Comparison of ENCODE assay signal across 8 cellular contexts in genomic region chr20:37990571-37991151, GRCh38. TPM values are rescaled to one million over a fixed set of nuclear protein-coding genes. Genes with fewer than 3 reads are reported as not detected.
DNase-seq lines count a peak whose midpoint lies in the region; ATAC-seq, FAIRE-seq and TF ChIP-seq lines count a peak whose summit lies in the region.

No MANE protein-coding gene starts in this region.

- intact Hi-C loops in lower leg skin (cut with DNase I; ENCODE audit: low total_unique reads), result no loop called here

- H3F3A ChIP-seq in SK-N-SH (replicated peaks; ENCODE audit: insufficient read depth), result no peaks in the 10 kb centered on the region

- H2AFZ ChIP-seq in SK-N-SH (ENCODE audit: low read depth) (no peak overlapping the region), astrocyte (ENCODE audit: low read depth, low read length) (no peak overlapping the region)

- H3K9me2 ChIP-seq in SK-N-SH, result no peaks in the 10 kb centered on the region

- TF ChIP-seq RAD21 in SK-N-SH (IDR thresholded peaks at IDR 0.05; ENCODE audit: low read length), result no peak

- peaks cover 47% of the 10 kb centered on the region for H3K4me1 Mint-ChIP-seq in astrocyte (ENCODE audit: low read depth, unreplicated experiment)
- peaks cover 11 to 39% of the 10 kb centered on the region in 2 donors for H3K4me1 Mint-ChIP-seq in stimulated activated naive B cell treated with anti-CD40 and anti-IgM and Interleukin-4, amounts not matched to agents 10 μg/mL and 1 μg/mL and 100 μg/mL, for 72 hours

- peaks cover 9% of the 10 kb centered on the region for H3K36me3 Mint-ChIP-seq in astrocyte (ENCODE audit: low read depth, unreplicated experiment)
- H3K36me3 Mint-ChIP-seq in stimulated activated naive B cell treated with anti-CD40 and anti-IgM and Interleukin-4, amounts not matched to agents 10 μg/mL and 1 μg/mL and 100 μg/mL, for 72 hours, result peaks cover 43 to 65% of the 10 kb centered on the region in 2 donors

- peak; percentile 93 for ATAC-seq in HG03280 (IDR thresholded peaks at IDR 0.05; ENCODE audit: unreplicated experiment)
- peak; percentile 99 for ATAC-seq in stimulated activated naive B cell treated with anti-CD40 and anti-IgM and Interleukin-4, amounts not matched to agents 10 μg/mL and 1 μg/mL and 100 μg/mL, for 72 hours (replicated peaks)

- DNase-seq in GM19238 (ENCODE audit: insufficient read length, low spot score) (peak; percentile 85), SK-N-SH (peak; percentile 67), astrocyte (ENCODE audit: low read depth) (peak; percentile 80), lower leg skin (ENCODE audit: low spot score in 2 of 2) (peak; percentile 55 to 88), T1000 (lab: John Stamatoyannopoulos, UW) (no peak)
- peak; percentile 78 for DNase-seq in stimulated activated naive B cell treated with anti-CD40 and anti-IgM and Interleukin-4, amounts not matched to agents 10 μg/mL and 1 μg/mL and 100 μg/mL, for 72 hours

- no peaks in the 10 kb centered on the region for H3K9me3 Mint-ChIP-seq in astrocyte (ENCODE audit: unreplicated experiment)
- H3K9me3 Mint-ChIP-seq in stimulated activated naive B cell treated with anti-CD40 and anti-IgM and Interleukin-4, amounts not matched to agents 10 μg/mL and 1 μg/mL and 100 μg/mL, for 72 hours, result no peaks in the 10 kb centered on the region

- TF ChIP-seq CTCF in SK-N-SH (IDR thresholded peaks at IDR 0.05) (no peak), astrocyte (IDR thresholded peaks at IDR 0.05; ENCODE audit: insufficient read depth, low read depth, low read length) (no peak), lower leg skin (IDR thresholded peaks at IDR 0.05) (no peak)

- FAIRE-seq in astrocyte (lab: Jason Lieb, UNC), result no peak

- peak in 1 of 2 experiments; percentile 92; a peak in 2 of 4 replicates for TF ChIP-seq EP300 in SK-N-SH (IDR thresholded peaks at IDR 0.05; ENCODE audit: borderline replicate concordance in 1 of 2, low read depth in 1 of 2, low read length in 1 of 2)

- H3K4me3 Mint-ChIP-seq in astrocyte (ENCODE audit: unreplicated experiment), result peak overlapping the region; percentile 1
- H3K4me3 Mint-ChIP-seq in stimulated activated naive B cell treated with anti-CD40 and anti-IgM and Interleukin-4, amounts not matched to agents 10 μg/mL and 1 μg/mL and 100 μg/mL, for 72 hours, result peak overlapping the region; percentile 22 to 28

- H3K4me2 ChIP-seq in BLaER1 (peak overlapping the region; percentile 65), SK-N-SH (no peak overlapping the region), astrocyte (ENCODE audit: low read length) (peak overlapping the region; percentile 73)

- H4K20me1 ChIP-seq in BLaER1 (peaks cover 25% of the 10 kb centered on the region), SK-N-SH (ENCODE audit: insufficient read depth) (no peaks in the 10 kb centered on the region), astrocyte (ENCODE audit: insufficient read depth, low read length) (peaks cover 19% of the 10 kb centered on the region)

- H3K27ac Mint-ChIP-seq in astrocyte (ENCODE audit: unreplicated experiment), result peak overlapping the region; percentile 60
- peak overlapping the region; percentile 72 for H3K27ac Mint-ChIP-seq in stimulated activated naive B cell treated with anti-CD40 and anti-IgM and Interleukin-4, amounts not matched to agents 10 μg/mL and 1 μg/mL and 100 μg/mL, for 72 hours

- H3K27ac ChIP-seq in BLaER1 (no peak overlapping the region), SK-N-SH (ENCODE audit: low read depth in 2 of 2, low read length in 1 of 2) (peak overlapping the region in 1 of 2 experiments; percentile 91; a peak in 2 of 4 replicates), astrocyte (ENCODE audit: low read depth, low read length) (peak overlapping the region; percentile 26)

- no peak for TF ChIP-seq POLR2A in lower leg skin (IDR thresholded peaks at IDR 0.05)

- H3K9me3 ChIP-seq in BLaER1 (no peaks in the 10 kb centered on the region), SK-N-SH (no peaks in the 10 kb centered on the region), astrocyte (ENCODE audit: insufficient read depth, low read depth, low read length) (no peaks in the 10 kb centered on the region)

- CTCF ChIA-PET in SK-N-SH (lab: Yijun Ruan, JAX), result interaction anchor here (0.5 to 5.6 kb wide), 13 partner anchors 11 to 425 kb away, joined by 3 to 65 read pairs (median 5); partner anchors contain the start of genes RPRD1B, TTI1 and VSTM2L

- 43% methylated on average over 10 of the region's 10 CpGs for WGBS in SK-N-SH (ENCODE audit: low lambda C conversion rate)
- WGBS in lower leg skin, 2 donors, result 74 to 75% methylated on average over 10 of the region's 10 CpGs

- H3K27me3 Mint-ChIP-seq in astrocyte (ENCODE audit: low read depth, unreplicated experiment), result no peaks in the 10 kb centered on the region
- no peaks in the 10 kb centered on the region for H3K27me3 Mint-ChIP-seq in stimulated activated naive B cell treated with anti-CD40 and anti-IgM and Interleukin-4, amounts not matched to agents 10 μg/mL and 1 μg/mL and 100 μg/mL, for 72 hours

- H3K36me3 ChIP-seq in BLaER1, result peaks cover 71% of the 10 kb centered on the region
- H3K36me3 ChIP-seq in SK-N-SH (replicated peaks in 1 of 2; ENCODE audit: control insufficient read depth in 1 of 2, insufficient read depth in 2 of 2, low read length in 1 of 2), result peaks cover 14 to 33% of the 10 kb centered on the region in 2 experiments
- H3K36me3 ChIP-seq in astrocyte (ENCODE audit: insufficient read depth, low read length), result no peaks in the 10 kb centered on the region

- no peak overlapping the region for H3K4me3 ChIP-seq in BLaER1
- H3K4me3 ChIP-seq in SK-N-SH (ENCODE audit: low read depth in 2 of 2, low read length in 1 of 2), result no peak overlapping the region
- H3K4me3 ChIP-seq in astrocyte (ENCODE audit: insufficient read depth, low read depth, low read length), result peak overlapping the region; percentile 27
- no peak overlapping the region for H3K4me3 ChIP-seq in lower leg skin (ENCODE audit: low read depth, poor library complexity, severe bottlenecking)

- H3K4me1 ChIP-seq in BLaER1 (peaks cover 71% of the 10 kb centered on the region), SK-N-SH (ENCODE audit: control insufficient read depth in 1 of 2, insufficient read depth in 2 of 2, low read depth in 1 of 2, low read length in 1 of 2) (peaks cover 4 to 72% of the 10 kb centered on the region in 2 experiments; a peak in 3 of 4 replicates), astrocyte (ENCODE audit: insufficient read depth, low read length) (peaks cover 58% of the 10 kb centered on the region)

- H3K79me2 ChIP-seq in SK-N-SH (ENCODE audit: insufficient read depth), result no peaks in the 10 kb centered on the region
- H3K79me2 ChIP-seq in astrocyte (ENCODE audit: insufficient read depth, low read length), result no peaks in the 10 kb centered on the region

- H3K27me3 ChIP-seq in BLaER1 (no peaks in the 10 kb centered on the region), SK-N-SH (ENCODE audit: insufficient read depth) (no peaks in the 10 kb centered on the region), astrocyte (ENCODE audit: insufficient read depth, low read length) (no peaks in the 10 kb centered on the region)

- POLR2A ChIA-PET in SK-N-SH (lab: Yijun Ruan, JAX), result interaction anchor here (0.8 to 1.5 kb wide), 2 partner anchors 42 to 110 kb away, joined by 3 read pairs; partner anchors contain the start of genes RPRD1B and TTI1

- H3K9ac ChIP-seq in BLaER1, result no peak overlapping the region; the same call in 1 of the 2 replicates
- no peak overlapping the region for H3K9ac ChIP-seq in SK-N-SH
- peak overlapping the region; percentile 41 for H3K9ac ChIP-seq in astrocyte (ENCODE audit: low read length)

TF ChIP-seq in SK-N-SH, 30 proteins besides CTCF, POLR2A, EP300 and RAD21 (continues in another document):
- TF ChIP-seq SMC3 (IDR thresholded peaks at IDR 0.05; ENCODE audit: low read depth, low read length) (no peak), REST (IDR thresholded peaks at IDR 0.05; ENCODE audit: low read depth, low read length) (no peak), RFX5 (IDR thresholded peaks at IDR 0.05; ENCODE audit: low read length) (no peak), MAX (IDR thresholded peaks at IDR 0.05; ENCODE audit: low read depth) (no peak), FOSL2 (IDR thresholded peaks at IDR 0.05; ENCODE audit: borderline replicate concordance, low read depth) (no peak), POLR2AphosphoS5 (IDR thresholded peaks at IDR 0.05; ENCODE audit: low read depth, low read length) (peak; percentile 31; the same call in 1 of the 2 replicates)

RNA-seq across cellular contexts. Expression of gene TTI1, which starts 42.6 kb away (rescaled TPM):
- polyA plus RNA-seq in SK-N-SH (2012; rRNA removed), result 14.7 and 15.6 TPM in 2 replicates
- polyA plus RNA-seq in SK-N-SH (2012; cell fraction: cytosol; rRNA removed), result 10.3 and 12.2 TPM in 2 replicates
- polyA plus RNA-seq in SK-N-SH (2012; cell fraction: nucleus; rRNA removed), result 14.8 and 19.5 TPM in 2 replicates
- total RNA-seq in astrocyte (13.4 and 16.9 TPM in 2 replicates), lower leg skin (10 to 100 TPM; 11.3 to 15.1 (median 13.4) TPM)

RNA-seq across cellular contexts. Expression of gene RPRD1B, which starts 42.9 kb away (rescaled TPM):
- 11.8 and 13.3 TPM in 2 replicates for polyA plus RNA-seq in SK-N-SH (2012; rRNA removed)
- 12.9 and 14.0 TPM in 2 replicates for polyA plus RNA-seq in SK-N-SH (2012; cell fraction: cytosol; rRNA removed)
- polyA plus RNA-seq in SK-N-SH (2012; cell fraction: nucleus; rRNA removed), result 17.2 and 23.2 TPM in 2 replicates
- total RNA-seq in astrocyte, result 20.7 and 21.6 TPM in 2 replicates
- total RNA-seq in lower leg skin, result 10 to 100 TPM; 16.3 to 37.5 (median 22.9) TPM
